In genomic region chr2:37684809-37685208, GRCh38 we compare ENCODE assay signal across 1 cellular context.
TF ChIP-seq lines count a peak whose summit lies in the region.

No MANE protein-coding gene starts in this region.

TF ChIP-seq in HepG2, 621 proteins besides CTCF, POLR2A, EP300 and RAD21 (continued from another document):
- TF ChIP-seq PHB2 (IDR thresholded peaks at IDR 0.05; ENCODE audit: partially characterized antibody): no peak
- TF ChIP-seq DPF2 (CRISPR knock-in tag; IDR thresholded peaks at IDR 0.05; ENCODE audit: borderline replicate concordance, low read depth): no peak
- TF ChIP-seq FOSL2 (CRISPR knock-in tag; IDR thresholded peaks at IDR 0.05): no peak
- TF ChIP-seq ZBTB7A (CRISPR knock-in tag; IDR thresholded peaks at IDR 0.05): no peak
- TF ChIP-seq ADNP (CRISPR knock-in tag; IDR thresholded peaks at IDR 0.05): no peak
- no peak for TF ChIP-seq NCOA2 (CRISPR knock-in tag; IDR thresholded peaks at IDR 0.05)
